27 cellular contexts compared by ENCODE assay signal in the genomic region with DNA sequence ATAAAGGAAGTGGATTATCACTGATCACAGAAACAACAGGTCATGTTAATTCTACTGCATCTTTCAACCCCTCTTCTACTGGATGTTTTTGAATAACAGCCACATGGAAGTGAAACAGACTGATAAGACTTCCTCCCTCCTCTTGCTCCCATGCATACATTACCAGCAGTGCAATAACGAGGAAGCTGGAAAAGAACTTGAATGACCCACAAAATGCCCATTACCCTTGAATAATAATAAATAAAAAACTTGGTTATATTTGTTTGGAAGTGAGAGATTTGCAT. TPM values are rescaled to one million over a fixed set of nuclear protein-coding genes. Genes with fewer than 3 reads are reported as not detected.
"Had no signal": no experiment of that assay in that cellular context is flagged by ENCODE, and none has a peak within 500 bp of the region (broad histone marks: within the 10 kb centered on the region; RNA-seq: fewer than 3 reads in every experiment).

No MANE protein-coding gene starts in this region.

- H3K4me1 ChIP-seq: foreskin keratinocyte, neural progenitor cell, suprapubic skin had no signal

- H3K36me3 Mint-ChIP-seq: activated naive CD4-positive, alpha-beta T cell treated with anti-CD3 and anti-CD28 coated beads, Interleukin-2, amount 10 ng/mL, durations not matched to agents 7 days and 5 days; neural progenitor cell had no signal

- H3K4me2 ChIP-seq: neural progenitor cell had no signal

- H3K27me3 Mint-ChIP-seq: activated naive CD4-positive, alpha-beta T cell treated with anti-CD3 and anti-CD28 coated beads, Interleukin-2, amount 10 ng/mL, durations not matched to agents 7 days and 5 days; effector memory CD8-positive, alpha-beta T cell; stimulated activated naive CD8-positive, alpha-beta T cell treated with anti-CD3 and anti-CD28 coated beads, Interleukin-15, amount 100 ng/mL, for 72 hours; type B pancreatic cell had no signal

- H3K9ac ChIP-seq: neural progenitor cell had no signal

- H3K27ac Mint-ChIP-seq: activated B cell treated with CpG ODN at 0.5 μM for 24 hours; activated CD4-positive, alpha-beta T cell treated with anti-CD3 and anti-CD28 coated beads, Interleukin-2, amount 10 ng/mL, durations not matched to agents 24 days and 14 days; activated CD8-positive, alpha-beta T cell treated with anti-CD3 and anti-CD28 coated beads, Interleukin-2, amount 10 ng/mL, durations not matched to agents 7 days and 5 days; activated naive CD4-positive, alpha-beta T cell treated with anti-CD3 and anti-CD28 coated beads, Interleukin-2, amount 10 ng/mL, durations not matched to agents 7 days and 5 days; effector memory CD8-positive, alpha-beta T cell; neural progenitor cell; stimulated activated naive CD8-positive, alpha-beta T cell treated with anti-CD3 and anti-CD28 coated beads, Interleukin-15, amount 100 ng/mL, for 72 hours had no signal

- DNase-seq: activated B cell treated with CpG ODN at 0.5 μM for 24 hours; activated CD4-positive, alpha-beta T cell treated with anti-CD3 and anti-CD28 coated beads, Interleukin-2, amount 10 ng/mL, durations not matched to agents 24 days and 14 days; activated CD8-positive, alpha-beta T cell treated with anti-CD3 and anti-CD28 coated beads, Interleukin-2, amount 10 ng/mL, durations not matched to agents 7 days and 5 days; activated effector memory CD4-positive, alpha-beta T cell treated with Interleukin-2 at 50 U/mL for 16 hours; activated naive CD4-positive, alpha-beta T cell treated with anti-CD3 and anti-CD28 coated beads, Interleukin-2, amount 10 ng/mL, durations not matched to agents 7 days and 5 days; activated T-cell treated with anti-CD3 and anti-CD28 coated beads, Interleukin-2, amount 50 U/mL, for 4 hours; aorta; cerebellar nuclear complex; dermis blood vessel endothelial cell; effector memory CD8-positive, alpha-beta T cell; foreskin keratinocyte; head of caudate nucleus; kidney; mammary epithelial cell; psoas muscle; right cardiac atrium; stimulated activated CD4-positive, alpha-beta T cell treated with anti-CD3 and anti-CD28 coated beads, Interleukin-15, amount 100 ng/mL, for 24 hours; stimulated activated CD4-positive, alpha-beta T cell treated with anti-CD3 and anti-CD28 coated beads, Interleukin-4, amount 100 ng/mL, for 1 hour; stimulated activated naive CD8-positive, alpha-beta T cell treated with anti-CD3 and anti-CD28 coated beads, Interleukin-15, amount 100 ng/mL, for 72 hours; T-helper 2 cell had no signal

- H3K9me3 Mint-ChIP-seq: activated B cell treated with CpG ODN at 0.5 μM for 24 hours; activated CD4-positive, alpha-beta T cell treated with anti-CD3 and anti-CD28 coated beads, Interleukin-2, amount 10 ng/mL, durations not matched to agents 24 days and 14 days; activated naive CD4-positive, alpha-beta T cell treated with anti-CD3 and anti-CD28 coated beads, Interleukin-2, amount 10 ng/mL, durations not matched to agents 7 days and 5 days; activated T-cell treated with anti-CD3 and anti-CD28 coated beads, Interleukin-2, amount 50 U/mL, for 4 hours; effector memory CD8-positive, alpha-beta T cell; neural progenitor cell; stimulated activated naive CD8-positive, alpha-beta T cell treated with anti-CD3 and anti-CD28 coated beads, Interleukin-15, amount 100 ng/mL, for 72 hours; type B pancreatic cell had no signal

- H3K36me3 ChIP-seq: neural progenitor cell, suprapubic skin had no signal

- FAIRE-seq: bronchial epithelial cell had no signal

- ATAC-seq: activated CD8-positive, alpha-beta T cell treated with anti-CD3 and anti-CD28 coated beads, Interleukin-2, amount 10 ng/mL, durations not matched to agents 7 days and 5 days; activated T-cell treated with anti-CD3 and anti-CD28 coated beads, Interleukin-2, amount 50 U/mL, for 4 hours; effector memory CD8-positive, alpha-beta T cell; foreskin keratinocyte; left lobe of liver; psoas muscle; stimulated activated naive CD8-positive, alpha-beta T cell treated with anti-CD3 and anti-CD28 coated beads, Interleukin-15, amount 100 ng/mL, for 72 hours had no signal

- H3K27ac ChIP-seq: foreskin keratinocyte, neural progenitor cell, psoas muscle, skin epidermis, suprapubic skin had no signal

- H3K4me1 Mint-ChIP-seq: activated B cell treated with CpG ODN at 0.5 μM for 24 hours; activated CD4-positive, alpha-beta T cell treated with anti-CD3 and anti-CD28 coated beads, Interleukin-2, amount 10 ng/mL, durations not matched to agents 24 days and 14 days; activated naive CD4-positive, alpha-beta T cell treated with anti-CD3 and anti-CD28 coated beads, Interleukin-2, amount 10 ng/mL, durations not matched to agents 7 days and 5 days; stimulated activated naive CD8-positive, alpha-beta T cell treated with anti-CD3 and anti-CD28 coated beads, Interleukin-15, amount 100 ng/mL, for 72 hours had no signal

- H3K27me3 ChIP-seq: foreskin keratinocyte, neural progenitor cell, suprapubic skin had no signal

- H3K4me3 ChIP-seq: neural progenitor cell, psoas muscle, skin epidermis, suprapubic skin had no signal

- H3K4me3 Mint-ChIP-seq: activated B cell treated with CpG ODN at 0.5 μM for 24 hours; activated CD4-positive, alpha-beta T cell treated with anti-CD3 and anti-CD28 coated beads, Interleukin-2, amount 10 ng/mL, durations not matched to agents 24 days and 14 days; activated CD8-positive, alpha-beta T cell treated with anti-CD3 and anti-CD28 coated beads, Interleukin-2, amount 10 ng/mL, durations not matched to agents 7 days and 5 days; activated naive CD4-positive, alpha-beta T cell treated with anti-CD3 and anti-CD28 coated beads, Interleukin-2, amount 10 ng/mL, durations not matched to agents 7 days and 5 days; activated T-cell treated with anti-CD3 and anti-CD28 coated beads, Interleukin-2, amount 50 U/mL, for 4 hours; effector memory CD8-positive, alpha-beta T cell; neural progenitor cell; stimulated activated naive CD8-positive, alpha-beta T cell treated with anti-CD3 and anti-CD28 coated beads, Interleukin-15, amount 100 ng/mL, for 72 hours; type B pancreatic cell had no signal

- H2AFZ ChIP-seq: neural progenitor cell had no signal

- H3K9me3 ChIP-seq: psoas muscle, suprapubic skin had no signal

RNA-seq across cellular contexts. Expression of a gene that starts 51.6 kb away (rescaled TPM):
- total RNA-seq: activated B cell treated with CpG ODN at 0.5 μM for 24 hours; activated CD4-positive, alpha-beta T cell treated with anti-CD3 and anti-CD28 coated beads, Interleukin-2, amount 10 ng/mL, durations not matched to agents 24 days and 14 days; activated CD8-positive, alpha-beta T cell treated with anti-CD3 and anti-CD28 coated beads, Interleukin-2, amount 10 ng/mL, durations not matched to agents 7 days and 5 days; foreskin keratinocyte; mononuclear cell had no signal
